In genomic region chr3:134754768-134755559, GRCh38 we compare ENCODE assay signal across 8 cellular contexts. TPM values are rescaled to one million over a fixed set of nuclear protein-coding genes. Genes with fewer than 3 reads are reported as not detected.
DNase-seq lines count a peak whose midpoint lies in the region; ATAC-seq and TF ChIP-seq lines count a peak whose summit lies in the region.

No MANE protein-coding gene starts in this region.

- H3K36me3 ChIP-seq in NT2/D1 (ENCODE audit: insufficient read depth, insufficient read length, low read length) = no peaks in the 10 kb centered on the region
- no peaks in the 10 kb centered on the region for H3K36me3 ChIP-seq in mesendoderm (ENCODE audit: control insufficient read depth, insufficient read depth, low read length)

- H3K18ac ChIP-seq in mesendoderm (ENCODE audit: low read length) = no peak overlapping the region

- H2BK5ac ChIP-seq in mesendoderm (ENCODE audit: low read length) = no peak overlapping the region

- TF ChIP-seq CTCF in GM12874 (IDR thresholded peaks at IDR 0.05; ENCODE audit: insufficient read depth, low read depth, low read length) (peak; percentile 82), chondrocyte (IDR thresholded peaks at IDR 0.05) (peak; percentile 79)

- H4K8ac ChIP-seq in mesendoderm (ENCODE audit: low read depth, low read length) = no peak overlapping the region

- no CpG with 5 or more reads among the region's 4 CpGs for WGBS in mesendoderm (ENCODE audit: extremely low coverage, insufficient coverage, low lambda C conversion rate)

- H3K23ac ChIP-seq in mesendoderm (ENCODE audit: low read length) = no peak overlapping the region

- no peak overlapping the region for H3K4me2 ChIP-seq in mesendoderm (ENCODE audit: low read length)

- H3K27me3 ChIP-seq in NT2/D1 (ENCODE audit: insufficient read depth, insufficient read length) = no peaks in the 10 kb centered on the region
- no peaks in the 10 kb centered on the region for H3K27me3 ChIP-seq in mesendoderm (ENCODE audit: insufficient read depth, low read length, poor library complexity)

- peak; percentile 68 for DNase-seq in AG08396 (ENCODE audit: low spot score)
- peak; percentile 30 for DNase-seq in NT2/D1 (ENCODE audit: low read depth, low spot score)
- DNase-seq in chondrocyte (ENCODE audit: low spot score) = no peak
- DNase-seq in mesendoderm = peak; percentile 81

- no peak overlapping the region for H3K9ac ChIP-seq in NT2/D1 (ENCODE audit: insufficient read length, low read depth)
- no peak overlapping the region for H3K9ac ChIP-seq in mesendoderm (ENCODE audit: low read length)

- no peak overlapping the region for H3K4ac ChIP-seq in mesendoderm (ENCODE audit: low read depth, low read length)

- no peaks in the 10 kb centered on the region for H3K36me3 Mint-ChIP-seq in chondrocyte (ENCODE audit: low read depth)

- H2BK15ac ChIP-seq in mesendoderm (replicated peaks; ENCODE audit: low read depth) = no peak overlapping the region

- no peak overlapping the region for H3K27ac ChIP-seq in mesendoderm (ENCODE audit: low read depth, low read length)

- peaks cover 8% of the 10 kb centered on the region; the same call in 1 of the 2 replicates for H3K9me3 ChIP-seq in NT2/D1 (ENCODE audit: insufficient read depth, low read length)

- H2AK5ac ChIP-seq in mesendoderm (ENCODE audit: low read length) = no peak overlapping the region

- no peak overlapping the region for H3K4me3 Mint-ChIP-seq in chondrocyte (ENCODE audit: unreplicated experiment)

- no peak overlapping the region for H3K4me3 ChIP-seq in NT2/D1 (ENCODE audit: insufficient read length, low read depth)
- no peak overlapping the region for H3K4me3 ChIP-seq in mesendoderm (ENCODE audit: low read length)

- H4K5ac ChIP-seq in mesendoderm (ENCODE audit: low read length) = no peak overlapping the region

- no peaks in the 10 kb centered on the region for H3K79me2 ChIP-seq in mesendoderm (ENCODE audit: control insufficient read depth, insufficient read depth, low read length)

- no peak overlapping the region for H3K56ac ChIP-seq in mesendoderm (ENCODE audit: low read length)

- ATAC-seq in HG02885 (IDR thresholded peaks at IDR 0.05; ENCODE audit: poor library complexity, unreplicated experiment) (peak; percentile 90), GM21825 (IDR thresholded peaks at IDR 0.05; ENCODE audit: unreplicated experiment) (no peak), GM21360 (IDR thresholded peaks at IDR 0.05; ENCODE audit: unreplicated experiment) (no peak)

- peaks cover 5% of the 10 kb centered on the region for H3K27me3 Mint-ChIP-seq in chondrocyte (ENCODE audit: low read depth)

- no peaks in the 10 kb centered on the region for H3K4me1 Mint-ChIP-seq in chondrocyte (ENCODE audit: low read depth)

- H3K79me1 ChIP-seq in mesendoderm (ENCODE audit: low read length) = no peaks in the 10 kb centered on the region

- H3K27ac Mint-ChIP-seq in chondrocyte (ENCODE audit: unreplicated experiment) = no peak overlapping the region

- H2BK120ac ChIP-seq in mesendoderm (ENCODE audit: low read depth, low read length) = no peak overlapping the region

- no peaks in the 10 kb centered on the region for H3K4me1 ChIP-seq in NT2/D1 (ENCODE audit: insufficient read depth, insufficient read length)
- no peaks in the 10 kb centered on the region for H3K4me1 ChIP-seq in mesendoderm (ENCODE audit: control insufficient read depth, low read depth, low read length)

- H3K9me3 Mint-ChIP-seq in chondrocyte (ENCODE audit: low read depth) = no peaks in the 10 kb centered on the region

RNA-seq across cellular contexts. Expression of gene EPHB1, which starts 40.1 kb away (rescaled TPM):
- total RNA-seq in chondrocyte = 1.0 to 1.7 TPM (median 1.6 TPM) in 3 replicates
- 2.8 TPM for polyA plus RNA-seq in mesendoderm (2013, experiment 1 of 2)
- polyA plus RNA-seq in mesendoderm (2013, experiment 2 of 2) = 2.8 TPM
